Comparison of ENCODE assay signal across 8 cellular contexts in genomic region chr4:82044141-82044993, GRCh38.
DNase-seq lines count a peak whose midpoint lies in the region; ATAC-seq and TF ChIP-seq lines count a peak whose summit lies in the region.

No MANE protein-coding gene starts in this region.

- H3K4me1 Mint-ChIP-seq in natural killer cell treated with Interleukin-12 subunit alpha and Interleukin-12 subunit beta and Interleukin-15 and Interleukin-18, amount 100 ng/mL, for 72 hours (ENCODE audit: low read depth in 2 of 2) = no peaks in the 10 kb centered on the region
- H3K4me1 Mint-ChIP-seq in natural killer cell (no peaks in the 10 kb centered on the region), brain (peaks cover 20% of the 10 kb centered on the region)

- no peak overlapping the region for H3K27ac Mint-ChIP-seq in natural killer cell treated with Interleukin-12 subunit alpha and Interleukin-12 subunit beta and Interleukin-15 and Interleukin-18, amount 100 ng/mL, for 72 hours
- H3K27ac Mint-ChIP-seq in natural killer cell (no peak overlapping the region), brain (no peak overlapping the region)

- H3K4me3 ChIP-seq in iPS-15b (ENCODE audit: low read depth, low read length) = peak overlapping the region; percentile 82
- peak overlapping the region; percentile 23 to 55 (median 48) for H3K4me3 ChIP-seq in sigmoid colon

- intact Hi-C loops in natural killer cell (cut with micrococcal nuclease) = no loop called here
- intact Hi-C loops in sigmoid colon (cut with DNase I) = no loop called here

- H3K27me3 Mint-ChIP-seq in natural killer cell treated with Interleukin-12 subunit alpha and Interleukin-12 subunit beta and Interleukin-15 and Interleukin-18, amount 100 ng/mL, for 72 hours = peaks cover 38 to 48% of the 10 kb centered on the region in 2 donors
- peaks cover 33 to 57% of the 10 kb centered on the region in 2 donors for H3K27me3 Mint-ChIP-seq in natural killer cell (ENCODE audit: low read depth in 2 of 2)
- peaks cover 50% of the 10 kb centered on the region for H3K27me3 Mint-ChIP-seq in brain

- H3K36me3 ChIP-seq in iPS-15b (ENCODE audit: control insufficient read depth, insufficient read depth, low read length) = no peaks in the 10 kb centered on the region
- H3K36me3 ChIP-seq in sigmoid colon = no peaks in the 10 kb centered on the region

- no peaks in the 10 kb centered on the region for H3K36me3 Mint-ChIP-seq in natural killer cell treated with Interleukin-12 subunit alpha and Interleukin-12 subunit beta and Interleukin-15 and Interleukin-18, amount 100 ng/mL, for 72 hours
- H3K36me3 Mint-ChIP-seq in natural killer cell = no peaks in the 10 kb centered on the region
- H3K36me3 Mint-ChIP-seq in brain = no peaks in the 10 kb centered on the region

- peak; percentile 39 to 55 for ATAC-seq in natural killer cell treated with Interleukin-12 subunit alpha and Interleukin-12 subunit beta and Interleukin-15 and Interleukin-18, amount 100 ng/mL, for 72 hours
- ATAC-seq in natural killer cell = no peak
- ATAC-seq in GM18502 (IDR thresholded peaks at IDR 0.05; ENCODE audit: poor library complexity, unreplicated experiment) = no peak
- ATAC-seq in HG02973 (IDR thresholded peaks at IDR 0.05; ENCODE audit: unreplicated experiment) = no peak

- H3K9ac ChIP-seq in iPS-15b (ENCODE audit: low read depth, low read length) = peak overlapping the region; percentile 65

- H3K27me3 ChIP-seq in iPS-15b (ENCODE audit: control insufficient read depth, insufficient read depth, low read length) = peaks cover 37% of the 10 kb centered on the region
- H3K27me3 ChIP-seq in sigmoid colon = peaks cover 0 to 35% (median 4%) of the 10 kb centered on the region in 3 donors

- TF ChIP-seq CTCF in natural killer cell (IDR thresholded peaks at IDR 0.05) = no peak
- no peak for TF ChIP-seq CTCF in brain (conservative IDR thresholded peaks at IDR 0.05)
- no peak for TF ChIP-seq CTCF in sigmoid colon (IDR thresholded peaks at IDR 0.05)

- H3K9me3 ChIP-seq in iPS-15b (ENCODE audit: control insufficient read depth, insufficient read depth, low read length) (no peaks in the 10 kb centered on the region), sigmoid colon (no peaks in the 10 kb centered on the region)

- WGBS in sigmoid colon, 2 donors = 1% methylated on average over 75 of the region's 75 CpGs

- TF ChIP-seq POLR2A in sigmoid colon (IDR thresholded peaks at IDR 0.05) = no peak

- TF ChIP-seq EP300 in sigmoid colon (IDR thresholded peaks at IDR 0.05) = no peak

- H3K4me1 ChIP-seq in iPS-15b (ENCODE audit: control insufficient read depth, insufficient read depth, low read length) = peaks cover 7% of the 10 kb centered on the region
- peaks cover 0 to 12% (median 11%) of the 10 kb centered on the region in 4 donors for H3K4me1 ChIP-seq in sigmoid colon

- H3K27ac ChIP-seq in sigmoid colon = no peak overlapping the region

- H3K4me3 Mint-ChIP-seq in natural killer cell treated with Interleukin-12 subunit alpha and Interleukin-12 subunit beta and Interleukin-15 and Interleukin-18, amount 100 ng/mL, for 72 hours = no peak overlapping the region
- H3K4me3 Mint-ChIP-seq in natural killer cell (no peak overlapping the region), brain (peak overlapping the region; percentile 71 to 88 (median 86))

- no peaks in the 10 kb centered on the region for H3K9me3 Mint-ChIP-seq in natural killer cell treated with Interleukin-12 subunit alpha and Interleukin-12 subunit beta and Interleukin-15 and Interleukin-18, amount 100 ng/mL, for 72 hours
- H3K9me3 Mint-ChIP-seq in natural killer cell (no peaks in the 10 kb centered on the region), brain (no peaks in the 10 kb centered on the region)

- DNase-seq in natural killer cell treated with Interleukin-12 subunit alpha and Interleukin-12 subunit beta and Interleukin-15 and Interleukin-18, amount 100 ng/mL, for 72 hours (ENCODE audit: low spot score) = no peak
- DNase-seq in natural killer cell = no peak
- peak; percentile 65 for DNase-seq in NCI-H510A (lab: John Stamatoyannopoulos, UW)
- peak; percentile 71 for DNase-seq in sigmoid colon

Comparison
In these comparisons a context has a peak if more than half of its experiments do, and no peak if none do; other contexts are left out.
1. ATAC-seq: peak in natural killer cell treated with Interleukin-12 subunit alpha and Interleukin-12 subunit beta and Interleukin-15 and Interleukin-18, amount 100 ng/mL, for 72 hours (2 of 2); none in natural killer cell (0 of 3), GM18502 (single experiment) and HG02973 (single experiment).
2. DNase-seq: peak in NCI-H510A (single experiment) and sigmoid colon (single experiment); none in natural killer cell treated with Interleukin-12 subunit alpha and Interleukin-12 subunit beta and Interleukin-15 and Interleukin-18, amount 100 ng/mL, for 72 hours (single experiment) and natural killer cell (single experiment).
3. H3K4me3 Mint-ChIP-seq: peak in brain (5 of 5); none in natural killer cell treated with Interleukin-12 subunit alpha and Interleukin-12 subunit beta and Interleukin-15 and Interleukin-18, amount 100 ng/mL, for 72 hours (single experiment) and natural killer cell (single experiment).